8 cellular contexts compared by ENCODE assay signal in genomic region chr2:20447437-20448245, GRCh38. TPM values are rescaled to one million over a fixed set of nuclear protein-coding genes. Genes with fewer than 3 reads are reported as not detected.
A peak's percentile ranks its signal among the peaks of the same experiment; 100 is the strongest.
DNase-seq lines count a peak whose midpoint lies in the region; ATAC-seq and TF ChIP-seq lines count a peak whose summit lies in the region.

No MANE protein-coding gene starts in this region.

- peaks cover 31% of the 10 kb centered on the region for H3K79me2 ChIP-seq in neural cell (replicated peaks; ENCODE audit: insufficient read depth, low read length)

- H3K9ac ChIP-seq in neural cell (ENCODE audit: low read length) = peak overlapping the region; percentile 98

- peak overlapping the region; percentile 88 to 98 (median 94) for H3K4me3 Mint-ChIP-seq in IgD-negative memory B cell

- no peaks in the 10 kb centered on the region for H3K36me3 ChIP-seq in neural cell (ENCODE audit: insufficient read depth, low read length)

- DNase-seq in Caki2 (ENCODE audit: low read depth) (peak; percentile 68), fibroblast of pulmonary artery (ENCODE audit: low read depth) (peak; percentile 59), SKM-1 (lab: John Stamatoyannopoulos, UW; ENCODE audit: unreplicated experiment) (no peak)
- DNase-seq in activated CD8-positive, alpha-beta memory T cell treated with anti-CD3 and anti-CD28 coated beads, Interleukin-2, amount 50 U/mL, for 48 hours = peak; percentile 72

- peak overlapping the region; percentile 95 for H3K27ac ChIP-seq in neural cell (ENCODE audit: low read length)

- H3K27me3 ChIP-seq in neural cell (ENCODE audit: insufficient read depth, low read depth, low read length) = no peaks in the 10 kb centered on the region

- H3K36me3 Mint-ChIP-seq in IgD-negative memory B cell = no peaks in the 10 kb centered on the region

- peaks cover 10% of the 10 kb centered on the region for H3K27me3 Mint-ChIP-seq in IgD-negative memory B cell

- H3K27ac Mint-ChIP-seq in IgD-negative memory B cell = peak overlapping the region; percentile 67 to 97 (median 87)

- H2AFZ ChIP-seq in neural cell (ENCODE audit: low read depth, low read length) = peak overlapping the region; percentile 22

- peak; percentile 1 for ATAC-seq in GM19452 (IDR thresholded peaks at IDR 0.05; ENCODE audit: unreplicated experiment)
- no peak for ATAC-seq in GM21390 (IDR thresholded peaks at IDR 0.05; ENCODE audit: unreplicated experiment)

- H4K20me1 ChIP-seq in neural cell (ENCODE audit: insufficient read depth) = peaks cover 23% of the 10 kb centered on the region

- H3K9me3 Mint-ChIP-seq in IgD-negative memory B cell = no peaks in the 10 kb centered on the region

- peak overlapping the region; percentile 96 for H3K4me2 ChIP-seq in neural cell (ENCODE audit: low read length)

- TF ChIP-seq CTCF in fibroblast of pulmonary artery (IDR thresholded peaks at IDR 0.05; ENCODE audit: low read length, missing control alignments) (no peak), neural cell (IDR thresholded peaks at IDR 0.05; ENCODE audit: poor library complexity, severe bottlenecking) (no peak)

- TF ChIP-seq EP300 in neural cell (conservative IDR thresholded peaks at IDR 0.05; ENCODE audit: poor library complexity, severe bottlenecking) = no peak

- peaks cover 6 to 13% (median 8%) of the 10 kb centered on the region in 3 donors for H3K4me1 Mint-ChIP-seq in IgD-negative memory B cell

- in situ Hi-C loops in Caki2 (cut with HindIII; ENCODE audit: low pct_unique_long_range_greater_than_20kb, low sequenced_read_pairs) = loop anchor here (25.0 kb wide), 1 partner anchor 190 kb away; no protein-coding TSS in a partner anchor

- H3K4me3 ChIP-seq in fibroblast of pulmonary artery (replicated peaks; ENCODE audit: low read depth, low read length) (peak overlapping the region; percentile 69), neural cell (ENCODE audit: low read length) (peak overlapping the region; percentile 98)

- no peak for TF ChIP-seq RAD21 in neural cell (conservative IDR thresholded peaks at IDR 0.05)

- no peaks in the 10 kb centered on the region for H3K9me3 ChIP-seq in neural cell (ENCODE audit: low read length)

- no peaks in the 10 kb centered on the region for H3K9me2 ChIP-seq in neural cell (ENCODE audit: insufficient read depth, low read length)

- no peaks in the 10 kb centered on the region for H3F3A ChIP-seq in neural cell (ENCODE audit: insufficient read depth, low read length, poor library complexity, severe bottlenecking)

TF ChIP-seq in neural cell, 6 proteins besides CTCF, POLR2A, EP300 and RAD21:
- TF ChIP-seq SMC3 (conservative IDR thresholded peaks at IDR 0.05; ENCODE audit: poor library complexity) = no peak
- peak; percentile 79 for TF ChIP-seq MXI1 (conservative IDR thresholded peaks at IDR 0.05; ENCODE audit: poor library complexity, severe bottlenecking)
- no peak for TF ChIP-seq EZH2 (IDR thresholded peaks at IDR 0.05; ENCODE audit: borderline replicate concordance, insufficient read depth, low read length, poor library complexity, severe bottlenecking)
- TF ChIP-seq POLR2AphosphoS5 (IDR thresholded peaks at IDR 0.05) = peak; percentile 12
- no peak for TF ChIP-seq REST (IDR thresholded peaks at IDR 0.05; ENCODE audit: borderline replicate concordance)
TF ChIP-seq in neural cell: peak in this region for 2.

RNA-seq across cellular contexts. Expression of gene RHOB, which starts 0.8 kb away (rescaled TPM):
- total RNA-seq in Caki2 (2014; rRNA removed; shearing (Covaris generic); ENCODE audit: low replicate concordance) = 151 and 158 TPM in 2 replicates
- polyA plus RNA-seq in IgD-negative memory B cell = 14.0 TPM
- 205 and 214 TPM in 2 replicates for polyA plus RNA-seq in neural cell
- polyA minus RNA-seq in neural cell = 170 and 218 TPM in 2 replicates

Comparison
In these comparisons a context has a peak if more than half of its experiments do, and no peak if none do; other contexts are left out.
1. RNA of gene RHOB, which starts 0.8 kb away (polyA plus RNA-seq): 205 to 214 TPM in neural cell; 14.0 TPM in IgD-negative memory B cell (single experiment); every median in the first group is over 10 times any median in the second.